Comparison of ENCODE assay signal across 19 cellular contexts in the genomic region with DNA sequence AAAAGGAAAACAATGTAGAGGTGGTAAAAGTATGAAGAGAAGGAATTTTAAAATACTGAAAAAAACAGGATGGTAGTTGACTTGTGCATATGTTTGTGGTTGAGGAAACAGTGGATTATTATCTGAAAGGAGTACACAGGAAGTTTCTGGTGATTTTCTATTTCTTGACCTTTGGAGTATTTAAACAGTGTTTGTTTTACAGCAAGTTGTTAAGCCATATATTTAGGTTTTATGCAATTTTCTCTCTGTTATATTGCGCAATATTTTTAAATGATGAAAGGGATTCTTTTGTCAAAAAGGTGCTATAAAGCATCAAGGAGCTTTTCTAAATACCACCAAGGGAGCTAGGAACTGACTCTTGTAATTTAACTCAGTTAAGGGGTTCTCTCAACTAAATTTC.
DNase-seq lines count a peak whose midpoint lies in the region; ATAC-seq, FAIRE-seq and TF ChIP-seq lines count a peak whose summit lies in the region.
"Had no signal": no experiment of that assay in that cellular context is flagged by ENCODE, and none has a peak within 500 bp of the region (broad histone marks: within the 10 kb centered on the region; RNA-seq: fewer than 3 reads in every experiment).

No MANE protein-coding gene starts in this region.

- H2BK20ac ChIP-seq in H1 (ENCODE audit: low read length) = no peak overlapping the region

- H3K4me1 ChIP-seq in DND-41 (ENCODE audit: insufficient read depth, low read length) (peaks cover 32% of the 10 kb centered on the region), H1 (replicated peaks in 1 of 4; ENCODE audit: control insufficient read depth in 3 of 4, insufficient read depth in 4 of 4, low read length in 3 of 4) (no peaks in the 10 kb centered on the region), pancreas (no peaks in the 10 kb centered on the region)
- H3K4me1 ChIP-seq: BLaER1 treated with 17β-estradiol and CSF1 and Interleukin-3, amounts not matched to agents 10 nM and 100 nM had no signal

- H4K20me1 ChIP-seq in DND-41 (ENCODE audit: insufficient read depth, low read length) (no peaks in the 10 kb centered on the region), H1 (replicated peaks in 1 of 2; ENCODE audit: control insufficient read depth in 1 of 2, insufficient read depth in 2 of 2, low read length in 2 of 2) (no peaks in the 10 kb centered on the region)
- H4K20me1 ChIP-seq: BLaER1 treated with 17β-estradiol and CSF1 and Interleukin-3, amounts not matched to agents 10 nM and 100 nM had no signal

- no peak overlapping the region for H3K14ac ChIP-seq in H1 (ENCODE audit: insufficient read length)

- H2AK5ac ChIP-seq in H1 (ENCODE audit: low read depth, low read length) = no peak overlapping the region

- H3K9ac ChIP-seq in DND-41 (ENCODE audit: low read depth, low read length) (peak overlapping the region; percentile 24; the same call in 1 of the 2 replicates), H1 (replicated peaks in 1 of 4; ENCODE audit: extremely low read depth in 1 of 4, low read depth in 3 of 4, low read length in 3 of 4) (no peak overlapping the region)
- H3K9ac ChIP-seq: BLaER1 treated with 17β-estradiol and CSF1 and Interleukin-3, amounts not matched to agents 10 nM and 100 nM; GM23248 had no signal

- H3K4ac ChIP-seq in H1 (replicated peaks; ENCODE audit: insufficient read length, low read depth, low read length) = no peak overlapping the region

- TF ChIP-seq CTCF in DND-41 (IDR thresholded peaks at IDR 0.05; ENCODE audit: borderline replicate concordance, extremely low read depth, low read length, poor library complexity, severe bottlenecking) = no peak
- no peak for TF ChIP-seq CTCF in H1 (IDR thresholded peaks at IDR 0.05; ENCODE audit: control extremely low read depth in 1 of 3, insufficient read depth in 1 of 3, low read depth in 1 of 3, low read length in 3 of 3)
- no peak for TF ChIP-seq CTCF in pancreas (IDR thresholded peaks at IDR 0.05)

- H4K91ac ChIP-seq in H1 (replicated peaks; ENCODE audit: insufficient read length, low read length) = no peak overlapping the region

- no peaks in the 10 kb centered on the region for H3K27me3 ChIP-seq in DND-41 (ENCODE audit: insufficient read depth, low read length, poor library complexity)
- no peaks in the 10 kb centered on the region for H3K27me3 ChIP-seq in H1 (replicated peaks in 1 of 4; ENCODE audit: control insufficient read depth in 3 of 4, extremely low read depth in 1 of 4, insufficient read depth in 3 of 4, low read length in 3 of 4)
- peaks cover 0 to 19% (median 3%) of the 10 kb centered on the region in 4 donors for H3K27me3 ChIP-seq in pancreas

- H3K36me3 ChIP-seq in DND-41 (ENCODE audit: insufficient read depth, low read length) = no peaks in the 10 kb centered on the region
- H3K36me3 ChIP-seq in H1 (ENCODE audit: control insufficient read depth in 2 of 4, insufficient read depth in 4 of 4, low read length in 3 of 4) = no peaks in the 10 kb centered on the region
- no peaks in the 10 kb centered on the region for H3K36me3 ChIP-seq in pancreas
- H3K36me3 ChIP-seq: BLaER1 treated with 17β-estradiol and CSF1 and Interleukin-3, amounts not matched to agents 10 nM and 100 nM had no signal

- H3K79me2 ChIP-seq in DND-41 (ENCODE audit: insufficient read depth, low read length) (no peaks in the 10 kb centered on the region), H1 (ENCODE audit: control insufficient read depth in 1 of 2, insufficient read depth in 2 of 2, low read length in 2 of 2) (no peaks in the 10 kb centered on the region)

- H3K27ac ChIP-seq in DND-41 (ENCODE audit: low read length) (peak overlapping the region; percentile 69), H1 (ENCODE audit: low read depth, low read length) (no peak overlapping the region), pancreas (no peak overlapping the region)
- H3K27ac ChIP-seq: BLaER1 treated with 17β-estradiol and CSF1 and Interleukin-3, amounts not matched to agents 10 nM and 100 nM; GM23248; HL-60 had no signal

- H3K79me1 ChIP-seq in H1 (ENCODE audit: low read depth, low read length) = no peaks in the 10 kb centered on the region

- no peak for TF ChIP-seq EP300 in H1 (IDR thresholded peaks at IDR 0.05; ENCODE audit: borderline replicate concordance in 1 of 2, low read depth in 2 of 2, low read length in 2 of 2)

- WGBS in H1 (ENCODE audit: extremely low coverage in 1 of 2, insufficient coverage in 1 of 2, insufficient read length in 1 of 2, insufficient replicate concordance in 2 of 2, low coverage in 1 of 2, low lambda C conversion rate in 2 of 2, missing lambda C conversion rate in 1 of 2), 2 experiments = 88% methylated on average over 1 of the region's 1 CpG; no CpG with 5 or more reads in 1 of the 2 experiments
- 91 to 93% methylated on average over 1 of the region's 1 CpG for WGBS in pancreas, 2 donors

- no peak overlapping the region for H3K23ac ChIP-seq in H1 (ENCODE audit: insufficient read length)

- no peak overlapping the region for H3K56ac ChIP-seq in H1 (replicated peaks; ENCODE audit: insufficient read length, low read depth, low read length)

- no peak overlapping the region for H4K8ac ChIP-seq in H1 (ENCODE audit: extremely low read depth, insufficient read depth, low read length)

- ATAC-seq in DND-41 (ENCODE audit: insufficient read depth, low read depth) = peak; percentile 57
- ATAC-seq in pancreas = no peak
- no peak for ATAC-seq in GM19351 (IDR thresholded peaks at IDR 0.05; ENCODE audit: unreplicated experiment)
- ATAC-seq: PC-3 had no signal

- H3K23me2 ChIP-seq in H1 (ENCODE audit: low read depth, low read length) = no peaks in the 10 kb centered on the region

- H2BK12ac ChIP-seq in H1 (ENCODE audit: low read depth, low read length) = no peak overlapping the region

- POLR2A ChIA-PET in H1 (lab: Charles Lee; ENCODE audit: partially characterized antibody) = no interaction called here

- H2AFZ ChIP-seq in DND-41 (ENCODE audit: low read depth, low read length) (no peak overlapping the region), H1 (ENCODE audit: low read length) (no peak overlapping the region)
- H2AFZ ChIP-seq: GM23248 had no signal

- H2BK15ac ChIP-seq in H1 (ENCODE audit: low read length) = no peak overlapping the region

- H3K4me3 ChIP-seq in DND-41 (ENCODE audit: low read depth in 1 of 2, low read length in 2 of 2) (no peak overlapping the region), H1 (ENCODE audit: extremely low read depth in 1 of 4, insufficient read depth in 2 of 4, low read depth in 3 of 4, low read length in 4 of 4) (no peak overlapping the region), pancreas (no peak overlapping the region)
- H3K4me3 ChIP-seq: BLaER1 treated with 17β-estradiol and CSF1 and Interleukin-3, amounts not matched to agents 10 nM and 100 nM; GM23248 had no signal

- no peak overlapping the region for H2BK5ac ChIP-seq in H1 (ENCODE audit: low read depth, low read length)

- no peak for DNase-seq in DND-41
- peak; percentile 35 for DNase-seq in LoVo (ENCODE audit: low spot score)
- DNase-seq in H1 (ENCODE audit: low read depth in 1 of 2, low spot score in 2 of 2) = no peak
- no peak for DNase-seq in pancreas
- DNase-seq in OCI-M1 (lab: John Stamatoyannopoulos, UW) = no peak
- DNase-seq in T1000 (lab: John Stamatoyannopoulos, UW) = no peak
- DNase-seq: GDM1, GM23248, HCEC 1CT, NCI-H1417, NCI-H187, NCI-H226, NCI-H524 treated with DMSO at 0.1 percent for 48 hours, PC-3, RPMI8226 had no signal

- FAIRE-seq in H1 (lab: Jason Lieb, UNC) = no peak
- peak; percentile 95 for FAIRE-seq in pancreas (lab: Jason Lieb, UNC)
- FAIRE-seq: HTR-8/SVneo had no signal

- TF ChIP-seq RAD21 in H1 (IDR thresholded peaks at IDR 0.05 in 1 of 2, conservative IDR thresholded peaks at IDR 0.05 in 1 of 2; ENCODE audit: low read depth in 2 of 2, low read length in 2 of 2) = no peak

- H4K5ac ChIP-seq in H1 (ENCODE audit: insufficient read length, low read depth, low read length) = no peak overlapping the region

- no peak overlapping the region for H2BK120ac ChIP-seq in H1 (replicated peaks; ENCODE audit: low read depth, low read length)

- intact Hi-C loops in pancreas (cut with DNase I) = no loop called here

- H3K9me3 ChIP-seq in DND-41 (ENCODE audit: insufficient read depth, low read length, severe bottlenecking) = no peaks in the 10 kb centered on the region
- H3K9me3 ChIP-seq in H1 (ENCODE audit: insufficient read depth in 2 of 2, low read depth in 1 of 2, low read length in 1 of 2) = no peaks in the 10 kb centered on the region; a peak in 1 of 4 replicates
- no peaks in the 10 kb centered on the region for H3K9me3 ChIP-seq in pancreas

- no peak overlapping the region for H3K4me2 ChIP-seq in DND-41 (ENCODE audit: insufficient read depth, low read length)
- H3K4me2 ChIP-seq in H1 (ENCODE audit: insufficient read depth in 1 of 2, low read depth in 2 of 2, low read length in 2 of 2) = no peak overlapping the region
- H3K4me2 ChIP-seq: BLaER1 treated with 17β-estradiol and CSF1 and Interleukin-3, amounts not matched to agents 10 nM and 100 nM had no signal

- no peak overlapping the region for H3K18ac ChIP-seq in H1 (ENCODE audit: extremely low read depth, low read length)

- CTCF ChIA-PET in H1 (lab: Charles Lee; ENCODE audit: partially characterized antibody) = no interaction called here

- no peak for TF ChIP-seq POLR2A in H1 (IDR thresholded peaks at IDR 0.05; ENCODE audit: control extremely low read depth in 1 of 2, low read depth in 2 of 2, low read length in 2 of 2)

TF ChIP-seq in H1, 55 proteins besides CTCF, POLR2A, EP300 and RAD21:
- peak; percentile 91; the same call in 1 of the 2 replicates for TF ChIP-seq CEBPB (IDR thresholded peaks at IDR 0.05; ENCODE audit: low read depth, low read length)
- no peak for TF ChIP-seq RNF2 (IDR thresholded peaks at IDR 0.05; ENCODE audit: borderline replicate concordance, low read depth, low read length, missing control alignments, poor library complexity, severe bottlenecking)
